ENCODE assay signal across 19 cellular contexts in genomic region chr13:42652642-42653415, GRCh38.
DNase-seq lines count a peak whose midpoint lies in the region; ATAC-seq, FAIRE-seq and TF ChIP-seq lines count a peak whose summit lies in the region.
"Had no signal": no experiment of that assay in that cellular context is flagged by ENCODE, and none has a peak within 500 bp of the region (broad histone marks: within the 10 kb centered on the region; RNA-seq: fewer than 3 reads in every experiment).

No MANE protein-coding gene starts in this region.

- H4K20me1 ChIP-seq in GM23338 (replicated peaks; ENCODE audit: insufficient read depth) (no peaks in the 10 kb centered on the region), Loucy (ENCODE audit: insufficient read depth, low read length, poor library complexity, severe bottlenecking) (no peaks in the 10 kb centered on the region), H1 (replicated peaks in 1 of 2; ENCODE audit: control insufficient read depth in 1 of 2, insufficient read depth in 2 of 2, low read length in 2 of 2) (no peaks in the 10 kb centered on the region)

- H3K27ac Mint-ChIP-seq in GM23338, result no peak overlapping the region
- H3K27ac Mint-ChIP-seq: B cell; CD4-positive, alpha-beta T cell; HFFc6 had no signal

- H3K56ac ChIP-seq in H1 (replicated peaks; ENCODE audit: insufficient read length, low read depth, low read length), result no peak overlapping the region

- no peak overlapping the region for H2AFZ ChIP-seq in GM23338
- peak overlapping the region; percentile 40; the same call in 1 of the 2 replicates for H2AFZ ChIP-seq in Loucy (ENCODE audit: low read length)
- 0 out of 2 replicates have a peak overlapping the region, but pooled peaks have one; percentile 45 for H2AFZ ChIP-seq in H1 (ENCODE audit: low read length)
- no peak overlapping the region for H2AFZ ChIP-seq in trophoblast cell (ENCODE audit: insufficient read depth, low read length, poor library complexity)

- H3K4ac ChIP-seq in H1 (replicated peaks; ENCODE audit: insufficient read length, low read depth, low read length), result no peak overlapping the region
- no peak overlapping the region for H3K4ac ChIP-seq in trophoblast cell (ENCODE audit: low read depth, low read length)

- H3K9me3 ChIP-seq in Loucy (ENCODE audit: insufficient read depth, low read depth, low read length) (no peaks in the 10 kb centered on the region), H1 (ENCODE audit: insufficient read depth in 2 of 2, low read depth in 1 of 2, low read length in 1 of 2) (no peaks in the 10 kb centered on the region), trophoblast cell (ENCODE audit: insufficient read depth, low read depth, low read length) (no peaks in the 10 kb centered on the region)
- H3K9me3 ChIP-seq: HAP-1 had no signal

- ATAC-seq in GM23338 (no peak), GM18870 (IDR thresholded peaks at IDR 0.05; ENCODE audit: unreplicated experiment) (no peak), GM19035 (IDR thresholded peaks at IDR 0.05; ENCODE audit: unreplicated experiment) (no peak)
- ATAC-seq: GM12878, HepG2 had no signal

- no peak overlapping the region for H2BK20ac ChIP-seq in H1 (ENCODE audit: low read length)

- no peak overlapping the region for H3K4me3 Mint-ChIP-seq in GM23338
- H3K4me3 Mint-ChIP-seq: B cell; CD4-positive, alpha-beta T cell; HFFc6 had no signal

- no peak overlapping the region for H2BK15ac ChIP-seq in H1 (ENCODE audit: low read length)

- H3K23ac ChIP-seq in H1 (ENCODE audit: insufficient read length) (no peak overlapping the region), trophoblast cell (ENCODE audit: low read length) (no peak overlapping the region)

- no peak overlapping the region for H3K4me2 ChIP-seq in GM23338
- H3K4me2 ChIP-seq in Loucy (ENCODE audit: low read depth, low read length, poor library complexity, severe bottlenecking), result peak overlapping the region; percentile 38
- no peak overlapping the region for H3K4me2 ChIP-seq in H1 (ENCODE audit: insufficient read depth in 1 of 2, low read depth in 2 of 2, low read length in 2 of 2)
- no peak overlapping the region for H3K4me2 ChIP-seq in trophoblast cell (ENCODE audit: low read length)

- H3K14ac ChIP-seq in H1 (ENCODE audit: insufficient read length) (no peak overlapping the region), trophoblast cell (ENCODE audit: low read length) (no peak overlapping the region)

- WGBS in H1 (ENCODE audit: extremely low coverage in 1 of 2, insufficient coverage in 1 of 2, insufficient read length in 1 of 2, insufficient replicate concordance in 2 of 2, low coverage in 1 of 2, low lambda C conversion rate in 2 of 2, missing lambda C conversion rate in 1 of 2), 2 experiments, result 74% methylated on average over 1 of the region's 1 CpG; no CpG with 5 or more reads in 1 of the 2 experiments
- WGBS in trophoblast cell (ENCODE audit: extremely low coverage, insufficient coverage, insufficient read length), result no CpG with 5 or more reads among the region's 1 CpG

- H3K27me3 Mint-ChIP-seq in GM23338 (ENCODE audit: insufficient read depth, low read depth, poor library complexity), result peaks cover 2% of the 10 kb centered on the region

- no peak for FAIRE-seq in H1 (lab: Jason Lieb, UNC)
- FAIRE-seq: A204.1, GM12878, GM18507, HepG2 had no signal

- H3K27me3 ChIP-seq in GM23338 (ENCODE audit: insufficient read depth), result no peaks in the 10 kb centered on the region
- H3K27me3 ChIP-seq in Loucy (ENCODE audit: insufficient read depth, low read length, poor library complexity, severe bottlenecking), result no peaks in the 10 kb centered on the region
- peaks cover 0 to 1% (median 0%) of the 10 kb centered on the region in 4 experiments; a peak in 1 of 7 replicates for H3K27me3 ChIP-seq in H1 (replicated peaks in 1 of 4; ENCODE audit: control insufficient read depth in 3 of 4, extremely low read depth in 1 of 4, insufficient read depth in 3 of 4, low read length in 3 of 4)
- H3K27me3 ChIP-seq in trophoblast cell (ENCODE audit: insufficient read depth, low read length), result no peaks in the 10 kb centered on the region

- no peak overlapping the region for H3K27ac ChIP-seq in GM23338 (ENCODE audit: low read depth)
- H3K27ac ChIP-seq in H1 (ENCODE audit: low read depth, low read length), result no peak overlapping the region
- H3K27ac ChIP-seq in trophoblast cell (ENCODE audit: low read depth, low read length), result peak overlapping the region; percentile 60

- H3K4me3 ChIP-seq in GM23338 (no peak overlapping the region), Loucy (ENCODE audit: low read length, poor library complexity, severe bottlenecking) (peak overlapping the region; percentile 5), H1 (ENCODE audit: extremely low read depth in 1 of 4, insufficient read depth in 2 of 4, low read depth in 3 of 4, low read length in 4 of 4) (no peak overlapping the region), trophoblast cell (ENCODE audit: low read depth, low read length) (no peak overlapping the region)
- H3K4me3 ChIP-seq: GM12878, HAP-1 had no signal

- TF ChIP-seq CTCF in GM23338 (conservative IDR thresholded peaks at IDR 0.05; ENCODE audit: low read depth in 2 of 2) (no peak), Loucy (conservative IDR thresholded peaks at IDR 0.05; ENCODE audit: low read length) (no peak), H1 (IDR thresholded peaks at IDR 0.05; ENCODE audit: control extremely low read depth in 1 of 3, insufficient read depth in 1 of 3, low read depth in 1 of 3, low read length in 3 of 3) (no peak)

- CTCF ChIA-PET in H1 (lab: Charles Lee; ENCODE audit: partially characterized antibody), result interaction anchor here (0.6 to 1.8 kb wide), 3 partner anchors 10 to 977 kb away, joined by 3 to 5 read pairs (median 3); no protein-coding TSS in a partner anchor

- no peak overlapping the region for H4K91ac ChIP-seq in H1 (replicated peaks; ENCODE audit: insufficient read length, low read length)
- H4K91ac ChIP-seq in trophoblast cell (ENCODE audit: low read depth, low read length), result peak overlapping the region; percentile 8

- H3K36me3 ChIP-seq in GM23338 (ENCODE audit: insufficient read depth), result no peaks in the 10 kb centered on the region
- no peaks in the 10 kb centered on the region for H3K36me3 ChIP-seq in Loucy (ENCODE audit: insufficient read depth, low read length)
- H3K36me3 ChIP-seq in H1 (ENCODE audit: control insufficient read depth in 2 of 4, insufficient read depth in 4 of 4, low read length in 3 of 4), result no peaks in the 10 kb centered on the region
- H3K36me3 ChIP-seq in trophoblast cell (ENCODE audit: control insufficient read depth in 1 of 2, insufficient read depth in 2 of 2, low read length in 2 of 2), result no peaks in the 10 kb centered on the region
- H3K36me3 ChIP-seq: HAP-1 had no signal

- H4K12ac ChIP-seq in trophoblast cell (ENCODE audit: low read depth, low read length), result no peak overlapping the region

- H2BK120ac ChIP-seq in H1 (replicated peaks; ENCODE audit: low read depth, low read length), result no peak overlapping the region
- H2BK120ac ChIP-seq in trophoblast cell (ENCODE audit: insufficient read depth, low read length, poor library complexity), result peak overlapping the region; percentile 15

- H3K9me3 Mint-ChIP-seq in GM23338, result no peaks in the 10 kb centered on the region; the same call in 1 of the 3 replicates
- H3K9me3 Mint-ChIP-seq: CD4-positive, alpha-beta T cell; HFFc6 had no signal

- no peaks in the 10 kb centered on the region for H3K23me2 ChIP-seq in H1 (ENCODE audit: low read depth, low read length)

- H4K8ac ChIP-seq in H1 (ENCODE audit: extremely low read depth, insufficient read depth, low read length), result no peak overlapping the region
- H4K8ac ChIP-seq in trophoblast cell (ENCODE audit: low read depth, low read length), result no peak overlapping the region

- no peak overlapping the region for H4K5ac ChIP-seq in H1 (ENCODE audit: insufficient read length, low read depth, low read length)

- POLR2A ChIA-PET in H1 (lab: Charles Lee; ENCODE audit: partially characterized antibody), result no interaction called here

- DNase-seq in GM23338 (ENCODE audit: low spot score) (peak; percentile 14), H1 (ENCODE audit: low read depth in 1 of 2, low spot score in 2 of 2) (no peak), trophoblast cell (peak; percentile 72 to 89), SHP77 treated with DMSO at 0.1 percent for 48 hours (lab: John Stamatoyannopoulos, UW) (no peak)
- DNase-seq: C1 segment of cervical spinal cord; Calu3; CD4-positive, alpha-beta T cell; DMS 273 treated with DMSO at 0.1 percent for 48 hours; GOT3; HFFc6 had no signal

- H3F3A ChIP-seq in GM23338 (replicated peaks; ENCODE audit: low read depth), result no peaks in the 10 kb centered on the region
- H3F3A ChIP-seq in Loucy (ENCODE audit: low read depth), result no peaks in the 10 kb centered on the region

- peaks cover 27% of the 10 kb centered on the region for H3K4me1 Mint-ChIP-seq in GM23338
- H3K4me1 Mint-ChIP-seq: B cell had no signal

- H2BK5ac ChIP-seq in H1 (ENCODE audit: low read depth, low read length) (no peak overlapping the region), trophoblast cell (ENCODE audit: low read depth, low read length, poor library complexity) (peak overlapping the region; percentile 31)

- H3K4me1 ChIP-seq in GM23338 (ENCODE audit: insufficient read depth) (peaks cover 18% of the 10 kb centered on the region; the same call in 1 of the 2 replicates), Loucy (ENCODE audit: insufficient read depth, low read length, poor library complexity, severe bottlenecking) (peaks cover 21% of the 10 kb centered on the region), H1 (replicated peaks in 1 of 4; ENCODE audit: control insufficient read depth in 3 of 4, insufficient read depth in 4 of 4, low read length in 3 of 4) (peaks cover 0 to 10% (median 5%) of the 10 kb centered on the region in 4 experiments; a peak in 3 of 7 replicates), trophoblast cell (ENCODE audit: control insufficient read depth in 1 of 2, insufficient read depth in 2 of 2, low read length in 2 of 2) (peaks cover 8 to 13% of the 10 kb centered on the region in 2 experiments)

- H3K9me2 ChIP-seq in GM23338 (ENCODE audit: insufficient read depth), result peaks cover 6% of the 10 kb centered on the region; the same call in 1 of the 2 replicates
- H3K9me2 ChIP-seq in Loucy (replicated peaks; ENCODE audit: low read depth, low read length), result no peaks in the 10 kb centered on the region

- H3K9ac ChIP-seq in Loucy (ENCODE audit: low read depth, low read length, poor library complexity, severe bottlenecking) (no peak overlapping the region), H1 (replicated peaks in 1 of 4; ENCODE audit: extremely low read depth in 1 of 4, low read depth in 3 of 4, low read length in 3 of 4) (no peak overlapping the region), trophoblast cell (ENCODE audit: low read length) (no peak overlapping the region)

- no peak for TF ChIP-seq RAD21 in H1 (IDR thresholded peaks at IDR 0.05 in 1 of 2, conservative IDR thresholded peaks at IDR 0.05 in 1 of 2; ENCODE audit: low read depth in 2 of 2, low read length in 2 of 2)

- H2AK5ac ChIP-seq in H1 (ENCODE audit: low read depth, low read length), result no peak overlapping the region
- H2AK5ac ChIP-seq in trophoblast cell (ENCODE audit: low read length), result no peak overlapping the region

- H2BK12ac ChIP-seq in H1 (ENCODE audit: low read depth, low read length), result no peak overlapping the region
- no peak overlapping the region for H2BK12ac ChIP-seq in trophoblast cell (ENCODE audit: low read length)

- H3K36me3 Mint-ChIP-seq in GM23338 (ENCODE audit: low read depth), result no peaks in the 10 kb centered on the region

- no peak for TF ChIP-seq EP300 in H1 (IDR thresholded peaks at IDR 0.05; ENCODE audit: borderline replicate concordance in 1 of 2, low read depth in 2 of 2, low read length in 2 of 2)

- no peaks in the 10 kb centered on the region for H3K79me2 ChIP-seq in GM23338 (replicated peaks; ENCODE audit: insufficient read depth)
- no peaks in the 10 kb centered on the region for H3K79me2 ChIP-seq in Loucy (ENCODE audit: insufficient read depth, low read length)
- H3K79me2 ChIP-seq in H1 (ENCODE audit: control insufficient read depth in 1 of 2, insufficient read depth in 2 of 2, low read length in 2 of 2), result no peaks in the 10 kb centered on the region
- H3K79me2 ChIP-seq in trophoblast cell (ENCODE audit: control insufficient read depth, insufficient read depth, low read length, poor library complexity), result no peaks in the 10 kb centered on the region

- H3K79me1 ChIP-seq in H1 (ENCODE audit: low read depth, low read length) (no peaks in the 10 kb centered on the region), trophoblast cell (ENCODE audit: low read length) (peaks cover 13% of the 10 kb centered on the region)

- H3K18ac ChIP-seq in H1 (ENCODE audit: extremely low read depth, low read length) (no peak overlapping the region), trophoblast cell (ENCODE audit: low read length) (no peak overlapping the region)

- TF ChIP-seq POLR2A in H1 (IDR thresholded peaks at IDR 0.05; ENCODE audit: control extremely low read depth in 1 of 2, low read depth in 2 of 2, low read length in 2 of 2), result no peak

Comparison
In these comparisons a context has a peak if more than half of its experiments do, and no peak if none do; other contexts are left out.
1. DNase-seq: peak in GM23338 (single experiment) and trophoblast cell (2 of 2); none in H1 (0 of 2) and SHP77 treated with DMSO at 0.1 percent for 48 hours (single experiment).
2. H2AFZ ChIP-seq: peak in Loucy (single experiment) and H1 (single experiment); none in GM23338 (single experiment) and trophoblast cell (single experiment).